8 cellular contexts compared by ENCODE assay signal in the genomic region with DNA sequence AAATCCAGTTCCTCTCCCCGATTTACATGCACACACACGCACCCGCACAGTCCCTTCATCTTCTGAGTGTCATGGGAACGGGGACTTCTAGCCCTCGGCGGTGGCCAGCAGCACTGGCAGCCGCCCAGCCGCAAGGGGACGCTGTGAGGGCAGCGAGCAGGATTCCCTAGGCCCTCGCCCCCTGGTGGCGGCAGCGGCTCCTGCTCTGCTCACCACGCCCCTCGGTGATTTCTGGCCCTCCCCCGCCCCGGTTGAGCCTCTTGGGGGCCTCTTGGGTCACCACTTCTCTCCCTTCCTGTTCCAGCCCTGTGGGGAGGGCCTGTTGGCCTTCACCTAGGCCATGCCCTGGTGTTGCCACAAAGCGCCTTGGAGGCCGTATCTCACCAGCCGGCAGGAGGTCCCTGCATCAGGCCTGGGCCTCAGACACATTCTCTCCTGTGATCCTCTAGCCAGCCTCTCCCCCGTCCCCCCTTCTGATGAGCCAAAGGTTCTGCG.
DNase-seq lines count a peak whose midpoint lies in the region; ATAC-seq and TF ChIP-seq lines count a peak whose summit lies in the region.

No MANE protein-coding gene starts in this region.

- H3K9me2 ChIP-seq in OCI-LY7 (ENCODE audit: insufficient read depth, low read length) = no peaks in the 10 kb centered on the region

- CTCF ChIA-PET in OCI-LY7 (lab: Charles Lee; ENCODE audit: unreplicated experiment) = no interaction called here

- H3K9me3 ChIP-seq in OCI-LY7 (ENCODE audit: low read length) = no peaks in the 10 kb centered on the region
- H3K9me3 ChIP-seq in testis = no peaks in the 10 kb centered on the region

- 52 to 75% methylated on average over 8 to 20 of the region's 22 CpGs for WGBS in testis, 2 donors

- H3K27ac ChIP-seq in OCI-LY7 (ENCODE audit: low read depth, low read length, poor library complexity, severe bottlenecking) (no peak overlapping the region), testis (no peak overlapping the region)

- no peaks in the 10 kb centered on the region for H3K79me2 ChIP-seq in OCI-LY7 (ENCODE audit: insufficient read depth, low read depth, low read length)

- intact Hi-C loops in OCI-LY7 (cut with micrococcal nuclease; ENCODE audit: unreplicated experiment) (loop anchor here (2.0 kb wide), 2 partner anchors 28 to 136 kb away; no protein-coding TSS in a partner anchor), testis (cut with DNase I; ENCODE audit: low total_unique reads) (no loop called here)

- peaks cover 49% of the 10 kb centered on the region for H3K27me3 Mint-ChIP-seq in activated T-cell treated with anti-CD3 and anti-CD28 coated beads, Interleukin-2, amount 50 U/mL, for 24 hours

- no peak overlapping the region for H3K27ac Mint-ChIP-seq in activated T-cell treated with anti-CD3 and anti-CD28 coated beads, Interleukin-2, amount 50 U/mL, for 24 hours

- H3K4me1 Mint-ChIP-seq in activated T-cell treated with anti-CD3 and anti-CD28 coated beads, Interleukin-2, amount 50 U/mL, for 24 hours (ENCODE audit: low read depth) = peaks cover 3% of the 10 kb centered on the region

- no TSS peak for BruUV-seq in OCI-LY7 (replicated peaks; lab: Mats Ljungman, UMichigan)

- H3K27me3 ChIP-seq in testis = no peaks in the 10 kb centered on the region

- H3K4me3 ChIP-seq in OCI-LY7 (ENCODE audit: low read depth, low read length, poor library complexity, severe bottlenecking) = no peak overlapping the region
- H3K4me3 ChIP-seq in fibroblast of mammary gland (ENCODE audit: control insufficient read depth, low read depth, low read length) = no peak overlapping the region
- H3K4me3 ChIP-seq in testis = peak overlapping the region in 1 of 2 donors; percentile 42

- H3K9me3 Mint-ChIP-seq in activated T-cell treated with anti-CD3 and anti-CD28 coated beads, Interleukin-2, amount 50 U/mL, for 24 hours = no peaks in the 10 kb centered on the region

- no peak overlapping the region for H2AFZ ChIP-seq in OCI-LY7 (ENCODE audit: low read length)

- TF ChIP-seq CTCF in GM12874 (IDR thresholded peaks at IDR 0.05; ENCODE audit: insufficient read depth, low read depth, low read length) (peak; percentile 100), OCI-LY7 (conservative IDR thresholded peaks at IDR 0.05; ENCODE audit: low read length) (peak; percentile 88), fibroblast of mammary gland (conservative IDR thresholded peaks at IDR 0.05; ENCODE audit: control insufficient read depth, insufficient read depth, low read depth, low read length) (peak; percentile 73), testis (IDR thresholded peaks at IDR 0.05) (peak; percentile 66 to 84 (median 77))

- no peak for ATAC-seq in GM21723 (IDR thresholded peaks at IDR 0.05; ENCODE audit: unreplicated experiment)

- no peak for TF ChIP-seq POLR2A in testis (IDR thresholded peaks at IDR 0.05)

- H3K4me1 ChIP-seq in OCI-LY7 (ENCODE audit: insufficient read depth, low read length, poor library complexity, severe bottlenecking) = no peaks in the 10 kb centered on the region
- H3K4me1 ChIP-seq in testis = no peaks in the 10 kb centered on the region

- H3K36me3 ChIP-seq in OCI-LY7 (ENCODE audit: insufficient read depth, low read length) = no peaks in the 10 kb centered on the region
- no peaks in the 10 kb centered on the region for H3K36me3 ChIP-seq in testis (ENCODE audit: low read depth, missing control alignments)

- no peaks in the 10 kb centered on the region for H4K20me1 ChIP-seq in OCI-LY7 (ENCODE audit: insufficient read depth, low read length)

- H3K4me2 ChIP-seq in OCI-LY7 (ENCODE audit: low read length) = no peak overlapping the region

- DNase-seq in HK-2 (ENCODE audit: unreplicated experiment) (peak; percentile 23), OCI-LY7 (ENCODE audit: low spot score) (peak; percentile 70), fibroblast of mammary gland (ENCODE audit: low read depth) (peak; percentile 49), nucleus accumbens (lab: John Stamatoyannopoulos, UW) (peak in 47 of 56 donors; percentile 9 to 85 (median 37)), testis (peak; percentile 90)
- peak; percentile 86 for DNase-seq in activated T-cell treated with anti-CD3 and anti-CD28 coated beads, Interleukin-2, amount 50 U/mL, for 24 hours

- POLR2A ChIA-PET in OCI-LY7 (lab: Charles Lee) = no interaction called here

- no peak overlapping the region for H3K4me3 Mint-ChIP-seq in activated T-cell treated with anti-CD3 and anti-CD28 coated beads, Interleukin-2, amount 50 U/mL, for 24 hours

- H3K36me3 Mint-ChIP-seq in activated T-cell treated with anti-CD3 and anti-CD28 coated beads, Interleukin-2, amount 50 U/mL, for 24 hours (ENCODE audit: low read depth) = no peaks in the 10 kb centered on the region

Comparison
In these comparisons a context has a peak if more than half of its experiments do, and no peak if none do; other contexts are left out.
1. DNase-seq: peak in every context shown above with its lines; median percentile 90 in testis; 86 in activated T-cell treated with anti-CD3 and anti-CD28 coated beads, Interleukin-2, amount 50 U/mL, for 24 hours; 70 in OCI-LY7; 49 in fibroblast of mammary gland; 37 in nucleus accumbens; 23 in HK-2.